16 cellular contexts compared by ENCODE assay signal in genomic region chr4:24933684-24934275, GRCh38.
"Had no signal": no experiment of that assay in that cellular context is flagged by ENCODE, and none has a peak within 500 bp of the region (broad histone marks: within the 10 kb centered on the region; RNA-seq: fewer than 3 reads in every experiment).

No MANE protein-coding gene starts in this region.

- H3K4me1 ChIP-seq: SJSA1 had no signal

- H3K27me3 ChIP-seq: MG63, SJSA1 had no signal

- H3K9me3 ChIP-seq: MG63, SJSA1 had no signal

- H3K36me3 ChIP-seq: MG63, SJSA1 had no signal

- H3K27ac ChIP-seq: SJSA1, SK-N-MC had no signal

- DNase-seq: IMR-90, KG1, MG63, NCI-H1092 treated with DMSO at 0.1 percent for 48 hours, NCI-H1436, NCI-H187, NCI-H2029, NCI-H2171 treated with DMSO at 0.1 percent for 48 hours, NCI-H345, NCI-H446 treated with DMSO at 0.1 percent for 48 hours, NCI-H510A treated with DMSO at 0.1 percent for 48 hours, Right ventricle myocardium superior, RPMI8226, SIG-M5 had no signal

- H3K4me3 ChIP-seq: MG63, SJSA1, SK-N-MC had no signal
